In the genomic region with DNA sequence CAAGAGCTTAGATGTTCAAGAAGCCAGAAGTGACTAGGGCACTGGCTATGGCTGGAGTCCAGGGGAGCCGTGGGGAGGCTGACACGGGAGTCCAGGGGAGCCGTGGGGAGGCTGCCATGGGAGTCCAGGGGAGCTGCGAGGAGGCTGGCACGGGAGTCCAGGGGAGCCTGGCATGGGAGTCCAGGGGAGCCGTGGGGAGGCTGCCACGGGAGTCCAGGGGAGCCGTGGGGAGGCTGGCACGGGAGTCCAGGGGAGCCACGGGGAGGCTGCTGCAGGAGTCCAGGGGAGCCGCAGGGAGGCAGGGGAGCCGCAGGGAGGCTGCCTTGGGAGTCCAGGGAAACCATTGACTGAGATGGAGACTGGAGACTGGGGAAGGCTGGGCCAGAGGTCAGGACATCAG, we compare ENCODE assay signal across 25 cellular contexts. TPM values are rescaled to one million over a fixed set of nuclear protein-coding genes. Genes with fewer than 3 reads are reported as not detected.
DNase-seq lines count a peak whose midpoint lies in the region; ATAC-seq and TF ChIP-seq lines count a peak whose summit lies in the region.
"Had no signal": no experiment of that assay in that cellular context is flagged by ENCODE, and none has a peak within 500 bp of the region (broad histone marks: within the 10 kb centered on the region; RNA-seq: fewer than 3 reads in every experiment).

No MANE protein-coding gene starts in this region.

- intact Hi-C loops in sciatic nerve (cut with DNase I): no loop called here

- no peak overlapping the region for H2AFZ ChIP-seq in GM23338

- peaks cover 3% of the 10 kb centered on the region; the same call in 1 of the 2 replicates for H3F3A ChIP-seq in GM23338 (replicated peaks; ENCODE audit: low read depth)

- H3K27ac ChIP-seq in GM23338 (ENCODE audit: low read depth) (no peak overlapping the region), angular gyrus (ENCODE audit: low read depth, low read length) (peak overlapping the region; percentile 97), layer of hippocampus (ENCODE audit: low read depth, low read length) (peak overlapping the region; percentile 81), substantia nigra (ENCODE audit: low read depth, low read length, poor library complexity, severe bottlenecking) (peak overlapping the region; percentile 99)
- H3K27ac ChIP-seq: BLaER1, SJSA1 had no signal

- H3K27me3 ChIP-seq in GM23338 (ENCODE audit: insufficient read depth) (no peaks in the 10 kb centered on the region), layer of hippocampus (ENCODE audit: control insufficient read depth, insufficient read depth, low read length) (no peaks in the 10 kb centered on the region)
- H3K27me3 ChIP-seq: BLaER1, SJSA1 had no signal

- no peaks in the 10 kb centered on the region for H4K20me1 ChIP-seq in GM23338 (replicated peaks; ENCODE audit: insufficient read depth)
- H4K20me1 ChIP-seq: BLaER1 had no signal

- no peak for ATAC-seq in GM23338
- no peak for ATAC-seq in sciatic nerve
- ATAC-seq: GM12878, HCT116 had no signal

- H3K4me2 ChIP-seq in GM23338: no peak overlapping the region
- H3K4me2 ChIP-seq: BLaER1 had no signal

- no peaks in the 10 kb centered on the region for H3K36me3 ChIP-seq in GM23338 (ENCODE audit: insufficient read depth)
- H3K36me3 ChIP-seq: SJSA1 had no signal

- H3K27ac Mint-ChIP-seq in GM23338: peak overlapping the region; percentile 82; the same call in 1 of the 2 replicates
- H3K27ac Mint-ChIP-seq: CD4-positive, alpha-beta T cell had no signal

- H3K36me3 Mint-ChIP-seq in GM23338 (ENCODE audit: low read depth): peaks cover 2% of the 10 kb centered on the region; the same call in 2 of the 3 replicates

- no peaks in the 10 kb centered on the region for H3K9me2 ChIP-seq in GM23338 (ENCODE audit: insufficient read depth)

- H3K27me3 Mint-ChIP-seq in GM23338 (ENCODE audit: insufficient read depth, low read depth, poor library complexity): peaks cover 5% of the 10 kb centered on the region
- H3K27me3 Mint-ChIP-seq: CD4-positive, alpha-beta T cell had no signal

- no peak for DNase-seq in GM23338 (ENCODE audit: low spot score)
- peak in 1 of 49 donors; percentile 74 for DNase-seq in substantia nigra (lab: John Stamatoyannopoulos, UW)
- DNase-seq in T1000 (lab: John Stamatoyannopoulos, UW): no peak
- no peak for DNase-seq in activated naive CD4-positive, alpha-beta T cell (lab: John Stamatoyannopoulos, UW)
- DNase-seq in sciatic nerve (ENCODE audit: low spot score): no peak
- DNase-seq: CD4-positive, alpha-beta T cell; DMS79; EL; GDM1; GOT3; NCI-H1048; NCI-H1417 treated with DMSO at 0.1 percent for 48 hours; NCI-H1694 treated with DMSO at 0.1 percent for 48 hours; NCI-H2081; NCI-H226; NCI-H510A; NCI-H69; Right ventricle myocardium superior; RPMI8226 had no signal

- TF ChIP-seq CTCF in GM23338 (conservative IDR thresholded peaks at IDR 0.05; ENCODE audit: low read depth in 2 of 2): no peak

- H3K4me1 Mint-ChIP-seq in GM23338: peaks cover 15% of the 10 kb centered on the region

- no peak overlapping the region for H3K4me3 Mint-ChIP-seq in GM23338
- H3K4me3 Mint-ChIP-seq: CD4-positive, alpha-beta T cell had no signal

- H3K4me3 ChIP-seq in GM23338: no peak overlapping the region
- H3K4me3 ChIP-seq: BLaER1, GM12878, SJSA1 had no signal

- no peaks in the 10 kb centered on the region; the same call in 1 of the 2 replicates for H3K4me1 ChIP-seq in GM23338 (ENCODE audit: insufficient read depth)
- H3K4me1 ChIP-seq: BLaER1, SJSA1 had no signal

- H3K9me3 Mint-ChIP-seq in GM23338: no peaks in the 10 kb centered on the region
- H3K9me3 Mint-ChIP-seq: CD4-positive, alpha-beta T cell had no signal

- no peaks in the 10 kb centered on the region for H3K79me2 ChIP-seq in GM23338 (replicated peaks; ENCODE audit: insufficient read depth)

TF ChIP-seq in GM23338, 12 proteins besides CTCF, POLR2A, EP300 and RAD21:
- no peak for TF ChIP-seq JUNB (IDR thresholded peaks at IDR 0.05; ENCODE audit: unreplicated experiment)
- no peak for TF ChIP-seq EZH2 (IDR thresholded peaks at IDR 0.05; ENCODE audit: low read depth, unreplicated experiment)
- TF ChIP-seq, protein P1, sequence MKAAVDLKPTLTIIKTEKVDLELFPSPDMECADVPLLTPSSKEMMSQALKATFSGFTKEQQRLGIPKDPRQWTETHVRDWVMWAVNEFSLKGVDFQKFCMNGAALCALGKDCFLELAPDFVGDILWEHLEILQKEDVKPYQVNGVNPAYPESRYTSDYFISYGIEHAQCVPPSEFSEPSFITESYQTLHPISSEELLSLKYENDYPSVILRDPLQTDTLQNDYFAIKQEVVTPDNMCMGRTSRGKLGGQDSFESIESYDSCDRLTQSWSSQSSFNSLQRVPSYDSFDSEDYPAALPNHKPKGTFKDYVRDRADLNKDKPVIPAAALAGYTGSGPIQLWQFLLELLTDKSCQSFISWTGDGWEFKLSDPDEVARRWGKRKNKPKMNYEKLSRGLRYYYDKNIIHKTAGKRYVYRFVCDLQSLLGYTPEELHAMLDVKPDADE (IDR thresholded peaks at IDR 0.05): no peak
- TF ChIP-seq ZNF114 (CRISPR knock-in tag; IDR thresholded peaks at IDR 0.05): no peak
- no peak for TF ChIP-seq ZNF331 (CRISPR knock-in tag; IDR thresholded peaks at IDR 0.05; ENCODE audit: low read depth)
- TF ChIP-seq, protein P2, sequence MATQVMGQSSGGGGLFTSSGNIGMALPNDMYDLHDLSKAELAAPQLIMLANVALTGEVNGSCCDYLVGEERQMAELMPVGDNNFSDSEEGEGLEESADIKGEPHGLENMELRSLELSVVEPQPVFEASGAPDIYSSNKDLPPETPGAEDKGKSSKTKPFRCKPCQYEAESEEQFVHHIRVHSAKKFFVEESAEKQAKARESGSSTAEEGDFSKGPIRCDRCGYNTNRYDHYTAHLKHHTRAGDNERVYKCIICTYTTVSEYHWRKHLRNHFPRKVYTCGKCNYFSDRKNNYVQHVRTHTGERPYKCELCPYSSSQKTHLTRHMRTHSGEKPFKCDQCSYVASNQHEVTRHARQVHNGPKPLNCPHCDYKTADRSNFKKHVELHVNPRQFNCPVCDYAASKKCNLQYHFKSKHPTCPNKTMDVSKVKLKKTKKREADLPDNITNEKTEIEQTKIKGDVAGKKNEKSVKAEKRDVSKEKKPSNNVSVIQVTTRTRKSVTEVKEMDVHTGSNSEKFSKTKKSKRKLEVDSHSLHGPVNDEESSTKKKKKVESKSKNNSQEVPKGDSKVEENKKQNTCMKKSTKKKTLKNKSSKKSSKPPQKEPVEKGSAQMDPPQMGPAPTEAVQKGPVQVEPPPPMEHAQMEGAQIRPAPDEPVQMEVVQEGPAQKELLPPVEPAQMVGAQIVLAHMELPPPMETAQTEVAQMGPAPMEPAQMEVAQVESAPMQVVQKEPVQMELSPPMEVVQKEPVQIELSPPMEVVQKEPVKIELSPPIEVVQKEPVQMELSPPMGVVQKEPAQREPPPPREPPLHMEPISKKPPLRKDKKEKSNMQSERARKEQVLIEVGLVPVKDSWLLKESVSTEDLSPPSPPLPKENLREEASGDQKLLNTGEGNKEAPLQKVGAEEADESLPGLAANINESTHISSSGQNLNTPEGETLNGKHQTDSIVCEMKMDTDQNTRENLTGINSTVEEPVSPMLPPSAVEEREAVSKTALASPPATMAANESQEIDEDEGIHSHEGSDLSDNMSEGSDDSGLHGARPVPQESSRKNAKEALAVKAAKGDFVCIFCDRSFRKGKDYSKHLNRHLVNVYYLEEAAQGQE (IDR thresholded peaks at IDR 0.05; ENCODE audit: unreplicated experiment): no peak
- TF ChIP-seq STAT1 (IDR thresholded peaks at IDR 0.05; ENCODE audit: unreplicated experiment): no peak
- no peak for TF ChIP-seq NANOG (IDR thresholded peaks at IDR 0.05; ENCODE audit: borderline replicate concordance)
- TF ChIP-seq EZH2phosphoT487 (IDR thresholded peaks at IDR 0.05; ENCODE audit: unreplicated experiment): no peak
- no peak for TF ChIP-seq POLR2AphosphoS5 (IDR thresholded peaks at IDR 0.05; ENCODE audit: low read depth)
- no peak for TF ChIP-seq CREB1 (CRISPR knock-in tag; IDR thresholded peaks at IDR 0.05; ENCODE audit: low read depth)

RNA-seq across cellular contexts. Expression of a gene that starts 54.9 kb away (rescaled TPM):
- total RNA-seq in GM23338 (2014; rRNA removed; shearing (Covaris generic)): 16.9 and 20.5 TPM in 2 replicates
- polyA plus RNA-seq in GM23338 (2016; fragmentation: Nextera tagmentation; extraction: Ambion mirVana): 4.8 and 5.2 TPM in 2 replicates
- total RNA-seq in sciatic nerve: 36.1 TPM

RNA-seq across cellular contexts. Expression of a gene that starts 55.0 kb away (rescaled TPM):
- total RNA-seq in GM23338 (2014; rRNA removed; shearing (Covaris generic)): 54.0 and 65.4 TPM in 2 replicates
- polyA plus RNA-seq in GM23338 (2016; fragmentation: Nextera tagmentation; extraction: Ambion mirVana): 63.1 and 64.9 TPM in 2 replicates
- 28.1 TPM for total RNA-seq in sciatic nerve
